12 cellular contexts compared by ENCODE assay signal in the genomic region with DNA sequence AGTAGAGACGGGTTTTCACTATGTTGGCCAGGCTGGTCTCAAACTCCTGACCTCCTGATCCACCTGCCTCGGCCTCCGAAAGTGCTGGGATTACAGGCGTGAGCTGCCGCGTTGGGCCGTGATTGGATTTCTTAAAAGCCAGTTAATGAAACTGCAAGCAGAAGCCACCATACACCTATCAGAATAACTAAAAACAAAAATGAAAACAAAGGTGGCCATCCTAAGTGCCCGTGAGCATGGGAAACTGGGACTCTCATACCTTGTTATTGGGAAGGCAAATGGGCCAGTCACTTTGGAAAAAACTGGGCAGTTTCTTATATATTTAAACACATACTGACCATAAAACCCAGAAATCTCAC. TPM values are rescaled to one million over a fixed set of nuclear protein-coding genes. Genes with fewer than 3 reads are reported as not detected.
DNase-seq lines count a peak whose midpoint lies in the region; ATAC-seq and TF ChIP-seq lines count a peak whose summit lies in the region.
"Had no signal": no experiment of that assay in that cellular context is flagged by ENCODE, and none has a peak within 500 bp of the region (broad histone marks: within the 10 kb centered on the region; RNA-seq: fewer than 3 reads in every experiment).

No MANE protein-coding gene starts in this region.

- peaks cover 56% of the 10 kb centered on the region for H3K4me1 ChIP-seq in OCI-LY7 (ENCODE audit: insufficient read depth, low read length, poor library complexity, severe bottlenecking)
- H3K4me1 ChIP-seq in thoracic aorta (ENCODE audit: control insufficient read depth in 1 of 2, low read depth in 2 of 2): no peaks in the 10 kb centered on the region

- TF ChIP-seq CTCF in OCI-LY7 (conservative IDR thresholded peaks at IDR 0.05; ENCODE audit: low read length) (no peak), thoracic aorta (IDR thresholded peaks at IDR 0.05) (no peak)

- peak overlapping the region; percentile 91 for H3K27ac ChIP-seq in OCI-LY7 (ENCODE audit: low read depth, low read length, poor library complexity, severe bottlenecking)
- peak overlapping the region in 1 of 2 donors; percentile 52 for H3K27ac ChIP-seq in thoracic aorta

- H3K79me2 ChIP-seq in OCI-LY7 (ENCODE audit: insufficient read depth, low read depth, low read length): no peaks in the 10 kb centered on the region

- no peak for ATAC-seq in activated T-cell treated with anti-CD3 and anti-CD28 coated beads, Interleukin-2, amount 50 U/mL, for 72 hours (replicated peaks in 1 of 2)
- no peak for ATAC-seq in effector memory CD8-positive, alpha-beta T cell (replicated peaks)
- ATAC-seq in thoracic aorta (ENCODE audit: insufficient number of reproducible peaks, low FRiP score, low read depth) (no peak), HG02798 (IDR thresholded peaks at IDR 0.05; ENCODE audit: poor library complexity, unreplicated experiment) (no peak)

- H3K9me3 Mint-ChIP-seq in activated T-cell treated with anti-CD3 and anti-CD28 coated beads, Interleukin-2, amount 50 U/mL, for 72 hours: no peaks in the 10 kb centered on the region
- no peaks in the 10 kb centered on the region for H3K9me3 Mint-ChIP-seq in effector memory CD8-positive, alpha-beta T cell
- H3K9me3 Mint-ChIP-seq: endodermal cell had no signal

- peak overlapping the region; percentile 79 to 84 for H3K4me3 Mint-ChIP-seq in activated T-cell treated with anti-CD3 and anti-CD28 coated beads, Interleukin-2, amount 50 U/mL, for 72 hours
- H3K4me3 Mint-ChIP-seq in effector memory CD8-positive, alpha-beta T cell: peak overlapping the region; percentile 72 to 90
- H3K4me3 Mint-ChIP-seq: endodermal cell had no signal

- POLR2A ChIA-PET in OCI-LY7 (lab: Charles Lee): interaction anchor here (0.6 to 3.4 kb wide), 24 partner anchors 9 to 411 kb away, joined by 3 to 21 read pairs (median 4); a partner anchor contains a TSS

- peak overlapping the region; percentile 94 for H3K27ac Mint-ChIP-seq in activated T-cell treated with anti-CD3 and anti-CD28 coated beads, Interleukin-2, amount 50 U/mL, for 72 hours
- peak overlapping the region; percentile 82 to 96 for H3K27ac Mint-ChIP-seq in effector memory CD8-positive, alpha-beta T cell
- H3K27ac Mint-ChIP-seq: endodermal cell had no signal

- intact Hi-C loops in OCI-LY7 (cut with micrococcal nuclease; ENCODE audit: unreplicated experiment): no loop called here

- no peak for DNase-seq in activated T-cell treated with anti-CD3 and anti-CD28 coated beads, Interleukin-2, amount 50 U/mL, for 72 hours
- no peak for DNase-seq in activated T-cell treated with anti-CD3 and anti-CD28 coated beads, Interleukin-2, amount 50 U/mL, for 48 hours
- DNase-seq in OCI-LY7 (ENCODE audit: low spot score) (no peak), thoracic aorta (ENCODE audit: low spot score) (no peak), glomerular visceral epithelial cell (ENCODE audit: extremely low spot score) (no peak), UCSD-AML1 (lab: John Stamatoyannopoulos, UW; ENCODE audit: unreplicated experiment) (no peak)
- DNase-seq in effector memory CD8-positive, alpha-beta T cell: no peak
- DNase-seq: DMS79 treated with DMSO at 0.1 percent for 48 hours, endodermal cell, heart left ventricle, left colon had no signal

- peak overlapping the region; percentile 67 for H2AFZ ChIP-seq in OCI-LY7 (ENCODE audit: low read length)

- peak overlapping the region; percentile 63 for H3K4me2 ChIP-seq in OCI-LY7 (ENCODE audit: low read length)

- H3K4me3 ChIP-seq in OCI-LY7 (ENCODE audit: low read depth, low read length, poor library complexity, severe bottlenecking) (peak overlapping the region; percentile 64), thoracic aorta (peak overlapping the region; percentile 42)

- H3K9me2 ChIP-seq in OCI-LY7 (ENCODE audit: insufficient read depth, low read length): no peaks in the 10 kb centered on the region

- H3K27me3 Mint-ChIP-seq in activated T-cell treated with anti-CD3 and anti-CD28 coated beads, Interleukin-2, amount 50 U/mL, for 72 hours (ENCODE audit: low read depth): no peaks in the 10 kb centered on the region
- no peaks in the 10 kb centered on the region for H3K27me3 Mint-ChIP-seq in effector memory CD8-positive, alpha-beta T cell

- H3K9me3 ChIP-seq in OCI-LY7 (ENCODE audit: low read length) (no peaks in the 10 kb centered on the region), thoracic aorta (no peaks in the 10 kb centered on the region)
- H3K9me3 ChIP-seq: heart left ventricle had no signal

- H3K36me3 ChIP-seq in OCI-LY7 (ENCODE audit: insufficient read depth, low read length) (no peaks in the 10 kb centered on the region), thoracic aorta (no peaks in the 10 kb centered on the region)
- H3K36me3 ChIP-seq: heart left ventricle had no signal

- H3K27me3 ChIP-seq in thoracic aorta (replicated peaks; ENCODE audit: insufficient read depth): no peaks in the 10 kb centered on the region
- H3K27me3 ChIP-seq: heart left ventricle had no signal

- H3K36me3 Mint-ChIP-seq in activated T-cell treated with anti-CD3 and anti-CD28 coated beads, Interleukin-2, amount 50 U/mL, for 72 hours (ENCODE audit: insufficient read depth in 2 of 2): peaks cover 0 to 1% of the 10 kb centered on the region in 2 donors
- peaks cover 3% of the 10 kb centered on the region for H3K36me3 Mint-ChIP-seq in effector memory CD8-positive, alpha-beta T cell (ENCODE audit: insufficient read depth)

- no peaks in the 10 kb centered on the region for H4K20me1 ChIP-seq in OCI-LY7 (ENCODE audit: insufficient read depth, low read length)

- BruUV-seq in OCI-LY7 (replicated peaks; lab: Mats Ljungman, UMichigan): no TSS peak

- CTCF ChIA-PET in OCI-LY7 (lab: Charles Lee; ENCODE audit: unreplicated experiment): no interaction called here

- peaks cover 13% of the 10 kb centered on the region for H3K4me1 Mint-ChIP-seq in activated T-cell treated with anti-CD3 and anti-CD28 coated beads, Interleukin-2, amount 50 U/mL, for 72 hours (ENCODE audit: low read depth)
- peaks cover 4 to 7% of the 10 kb centered on the region in 2 donors for H3K4me1 Mint-ChIP-seq in effector memory CD8-positive, alpha-beta T cell (ENCODE audit: low read depth in 2 of 2)
- H3K4me1 Mint-ChIP-seq: endodermal cell had no signal

RNA-seq across cellular contexts. Expression of a gene that starts 7.7 kb away (rescaled TPM):
- total RNA-seq in activated T-cell treated with anti-CD3 and anti-CD28 coated beads, Interleukin-2, amount 50 U/mL, for 72 hours: 1 to 10 TPM; 9.7 to 10.0 TPM
- total RNA-seq in OCI-LY7 (2014; rRNA removed; shearing (Covaris generic)): 4.0 and 8.7 TPM in 2 replicates
- total RNA-seq in OCI-LY7 (2022): 19.9 and 21.0 TPM in 2 replicates
- total RNA-seq in thoracic aorta: 10 to 100 TPM; 40.9 to 42.0 TPM

RNA-seq across cellular contexts. Expression of a gene that starts 23.1 kb away (rescaled TPM):
- total RNA-seq in activated T-cell treated with anti-CD3 and anti-CD28 coated beads, Interleukin-2, amount 50 U/mL, for 72 hours: 10 to 100 TPM; 42.6 to 42.9 TPM
- 8.3 and 11.4 TPM in 2 replicates for total RNA-seq in OCI-LY7 (2014; rRNA removed; shearing (Covaris generic))
- total RNA-seq in OCI-LY7 (2022) (29.7 and 30.6 TPM in 2 replicates), thoracic aorta (10 to 100 TPM; 11.8 to 30.4 TPM)
